In the genomic region with DNA sequence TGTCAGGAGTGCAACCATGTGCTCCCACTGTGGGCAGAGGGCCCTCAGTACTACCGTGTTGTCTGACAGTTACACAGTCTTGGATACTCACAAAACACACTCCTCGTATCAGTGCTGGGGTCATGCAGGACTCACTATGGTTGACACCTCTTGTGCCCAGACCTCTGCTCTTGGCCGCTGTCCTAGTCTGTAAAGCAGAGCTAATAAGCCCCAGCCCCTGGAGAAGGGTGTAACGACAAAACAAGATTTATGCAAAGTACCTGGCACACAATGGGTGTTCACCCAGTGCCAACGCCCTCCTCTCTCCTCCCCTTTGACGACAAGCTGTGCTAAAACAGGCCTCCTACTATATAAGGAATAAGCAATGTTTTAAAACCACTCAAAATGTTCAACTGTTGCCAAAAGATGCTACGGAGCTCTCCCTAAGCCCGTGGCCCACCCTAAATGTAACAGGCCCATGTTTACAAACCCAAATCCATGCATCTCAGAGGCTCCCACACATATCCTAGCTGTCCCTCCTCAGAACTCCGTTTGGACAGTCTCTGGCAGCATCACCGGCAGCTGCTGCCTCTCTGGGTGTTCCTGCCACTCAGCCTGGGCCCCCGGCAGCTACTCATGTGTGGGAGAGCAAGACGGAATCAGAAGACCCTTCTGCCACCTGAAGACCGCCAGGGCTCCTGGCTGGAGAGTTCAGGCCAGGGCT, we compare ENCODE assay signal across 12 cellular contexts.
DNase-seq lines count a peak whose midpoint lies in the region; ATAC-seq, FAIRE-seq and TF ChIP-seq lines count a peak whose summit lies in the region.
"Had no signal": no experiment of that assay in that cellular context is flagged by ENCODE, and none has a peak within 500 bp of the region (broad histone marks: within the 10 kb centered on the region; RNA-seq: fewer than 3 reads in every experiment).

No MANE protein-coding gene starts in this region.

- no peak for TF ChIP-seq CTCF in bronchial epithelial cell (IDR thresholded peaks at IDR 0.05; ENCODE audit: insufficient read depth, low read length, severe bottlenecking)
- TF ChIP-seq CTCF in GM10266 (IDR thresholded peaks at IDR 0.05; ENCODE audit: control insufficient read depth, insufficient read depth, low read depth, missing control alignments): no peak

- no peaks in the 10 kb centered on the region for H3K36me3 Mint-ChIP-seq in memory B cell
- H3K36me3 Mint-ChIP-seq: CD8-positive, alpha-beta T cell had no signal

- H3K27ac ChIP-seq in Karpas-422 (ENCODE audit: low read length): peak overlapping the region; percentile 74
- H3K27ac ChIP-seq in thymus (ENCODE audit: low read depth): peak overlapping the region; percentile 100
- H3K27ac ChIP-seq: brain microvascular endothelial cell had no signal

- H3K27me3 Mint-ChIP-seq in memory B cell: peaks cover 3% of the 10 kb centered on the region

- peak overlapping the region; percentile 32; the same call in 1 of the 2 replicates for H2AFZ ChIP-seq in Karpas-422 (ENCODE audit: low read length)

- peak overlapping the region; percentile 67 for H3K4me2 ChIP-seq in Karpas-422 (ENCODE audit: low read depth, low read length, poor library complexity, severe bottlenecking)

- peak overlapping the region; percentile 57 for H3K4me3 ChIP-seq in Karpas-422 (ENCODE audit: low read length)
- no peak overlapping the region for H3K4me3 ChIP-seq in bronchial epithelial cell (ENCODE audit: low read depth, low read length)
- peak overlapping the region; percentile 50 for H3K4me3 ChIP-seq in thymus (ENCODE audit: low read length)

- no peaks in the 10 kb centered on the region for H3K9me3 ChIP-seq in Karpas-422 (ENCODE audit: low read length)
- H3K9me3 ChIP-seq in thymus (ENCODE audit: control insufficient read depth): peaks cover 3% of the 10 kb centered on the region

- peak; percentile 77 for DNase-seq in Karpas-422
- no peak for DNase-seq in bronchial epithelial cell (ENCODE audit: low read depth)
- DNase-seq in memory B cell (ENCODE audit: low spot score in 2 of 2): no peak
- no peak for DNase-seq in GM10266 (ENCODE audit: extremely low spot score)
- DNase-seq: brain microvascular endothelial cell; CD8-positive, alpha-beta T cell; effector CD8-positive, alpha-beta T cell; KBM-7; NCI-H345 had no signal

- no peak overlapping the region for H3K27ac Mint-ChIP-seq in memory B cell
- H3K27ac Mint-ChIP-seq: CD8-positive, alpha-beta T cell had no signal

- no peak overlapping the region for H3K4me3 Mint-ChIP-seq in memory B cell
- H3K4me3 Mint-ChIP-seq: CD8-positive, alpha-beta T cell had no signal

- peak overlapping the region; percentile 58 for H3K9ac ChIP-seq in Karpas-422 (ENCODE audit: low read length)

- H3K9me2 ChIP-seq in Karpas-422 (replicated peaks; ENCODE audit: insufficient read depth, low read length): no peaks in the 10 kb centered on the region

- H3K4me1 ChIP-seq in Karpas-422 (ENCODE audit: low read length): peaks cover 40% of the 10 kb centered on the region
- H3K4me1 ChIP-seq in thymus (ENCODE audit: control insufficient read depth, insufficient read depth, low read length): peaks cover 53% of the 10 kb centered on the region

- ATAC-seq in memory B cell (ENCODE audit: low read depth): peak; percentile 43
- no peak for ATAC-seq in GM18511 (IDR thresholded peaks at IDR 0.05; ENCODE audit: unreplicated experiment)
- no peak for ATAC-seq in HG03571 (IDR thresholded peaks at IDR 0.05; ENCODE audit: unreplicated experiment)

- WGBS in thymus: 28% methylated on average over 13 of the region's 13 CpGs

- H3K27me3 ChIP-seq in Karpas-422 (ENCODE audit: low read length) (no peaks in the 10 kb centered on the region; the same call in 1 of the 2 replicates), bronchial epithelial cell (ENCODE audit: control insufficient read depth, insufficient read depth, low read length) (no peaks in the 10 kb centered on the region), thymus (ENCODE audit: control insufficient read depth, insufficient read depth) (no peaks in the 10 kb centered on the region)
- H3K27me3 ChIP-seq: brain microvascular endothelial cell had no signal

- H3K36me3 ChIP-seq in Karpas-422 (ENCODE audit: insufficient read depth, low read length): no peaks in the 10 kb centered on the region
- H3K36me3 ChIP-seq in bronchial epithelial cell (ENCODE audit: control insufficient read depth, insufficient read depth, low read length): no peaks in the 10 kb centered on the region
- no peaks in the 10 kb centered on the region for H3K36me3 ChIP-seq in thymus (ENCODE audit: control insufficient read depth, insufficient read depth)
- H3K36me3 ChIP-seq: brain microvascular endothelial cell had no signal

- no peaks in the 10 kb centered on the region for H3K9me3 Mint-ChIP-seq in memory B cell
- H3K9me3 Mint-ChIP-seq: CD8-positive, alpha-beta T cell had no signal

- H3K4me1 Mint-ChIP-seq in memory B cell: peaks cover 5% of the 10 kb centered on the region

- peak; percentile 76 for FAIRE-seq in bronchial epithelial cell (lab: Jason Lieb, UNC)

- peaks cover 7% of the 10 kb centered on the region for H4K20me1 ChIP-seq in Karpas-422 (ENCODE audit: insufficient read depth, low read depth, low read length)

- no peaks in the 10 kb centered on the region for H3K79me2 ChIP-seq in Karpas-422 (ENCODE audit: low read length)
